ENCODE assay signal across 16 cellular contexts in genomic region chr16:53103811-53104210, GRCh38.
"Had no signal": no experiment of that assay in that cellular context is flagged by ENCODE, and none has a peak within 500 bp of the region (broad histone marks: within the 10 kb centered on the region; RNA-seq: fewer than 3 reads in every experiment).

No MANE protein-coding gene starts in this region.

- H3K9me3 Mint-ChIP-seq: activated CD4-positive, alpha-beta memory T cell treated with anti-CD3 and anti-CD28 coated beads for 36 hours; activated naive CD4-positive, alpha-beta T cell treated with anti-CD3 and anti-CD28 coated beads, Interleukin-2, amount 10 ng/mL, durations not matched to agents 7 days and 5 days; activated T-helper 2 cell treated with anti-CD3 and anti-CD28 coated beads, Interferon-gamma antibody, Interleukin-2, Interleukin-4, amounts not matched to agents 10 μg/mL and 5 μg/mL and 100 μg/mL, durations not matched to agents 14 hours and 24 hours and 36 hours; neural crest cell; stimulated activated naive CD8-positive, alpha-beta T cell treated with anti-CD3 and anti-CD28 coated beads, Interleukin-15, amount 100 ng/mL, for 72 hours had no signal

- H3K27ac Mint-ChIP-seq: activated CD4-positive, alpha-beta memory T cell treated with anti-CD3 and anti-CD28 coated beads for 36 hours; activated CD8-positive, alpha-beta memory T cell treated with anti-CD3 and anti-CD28 coated beads, Interleukin-2, amount 10 ng/mL, durations not matched to agents 7 days and 5 days; activated naive CD4-positive, alpha-beta T cell treated with anti-CD3 and anti-CD28 coated beads, Interleukin-2, amount 10 ng/mL, durations not matched to agents 7 days and 5 days; activated T-helper 2 cell treated with anti-CD3 and anti-CD28 coated beads, Interferon-gamma antibody, Interleukin-2, Interleukin-4, amounts not matched to agents 10 μg/mL and 5 μg/mL and 100 μg/mL, durations not matched to agents 14 hours and 24 hours and 36 hours; stimulated activated naive CD8-positive, alpha-beta T cell treated with anti-CD3 and anti-CD28 coated beads, Interleukin-15, amount 100 ng/mL, for 72 hours had no signal

- H3K36me3 ChIP-seq: ascending aorta, colonic mucosa, WERI-Rb-1 had no signal

- H3K4me3 ChIP-seq: ascending aorta, colonic mucosa, testis had no signal

- H3K27ac ChIP-seq: colonic mucosa, testis, WERI-Rb-1 had no signal

- H3K9me3 ChIP-seq: ascending aorta, colonic mucosa, testis had no signal

- DNase-seq: activated CD4-positive, alpha-beta memory T cell treated with anti-CD3 and anti-CD28 coated beads for 36 hours; activated CD8-positive, alpha-beta memory T cell treated with anti-CD3 and anti-CD28 coated beads, Interleukin-2, amount 10 ng/mL, durations not matched to agents 7 days and 5 days; activated naive CD4-positive, alpha-beta T cell treated with anti-CD3 and anti-CD28 coated beads, Interleukin-2, amount 10 ng/mL, durations not matched to agents 7 days and 5 days; activated T-cell treated with anti-CD3 and anti-CD28 coated beads, Interleukin-2, amount 50 U/mL, for 1 hour; colonic mucosa; foreskin fibroblast; glutamatergic neuron; midbrain; stimulated activated CD4-positive, alpha-beta T cell treated with anti-CD3 and anti-CD28 coated beads, Interleukin-1b, Interleukin-23, amount 100 ng/mL, for 48 hours; stimulated activated naive CD8-positive, alpha-beta T cell treated with anti-CD3 and anti-CD28 coated beads, Interleukin-15, amount 100 ng/mL, for 72 hours; testis; WERI-Rb-1 had no signal

- H3K4me3 Mint-ChIP-seq: activated CD4-positive, alpha-beta memory T cell treated with anti-CD3 and anti-CD28 coated beads for 36 hours; activated CD8-positive, alpha-beta memory T cell treated with anti-CD3 and anti-CD28 coated beads, Interleukin-2, amount 10 ng/mL, durations not matched to agents 7 days and 5 days; activated naive CD4-positive, alpha-beta T cell treated with anti-CD3 and anti-CD28 coated beads, Interleukin-2, amount 10 ng/mL, durations not matched to agents 7 days and 5 days; neural crest cell; stimulated activated naive CD8-positive, alpha-beta T cell treated with anti-CD3 and anti-CD28 coated beads, Interleukin-15, amount 100 ng/mL, for 72 hours had no signal

- H3K27me3 Mint-ChIP-seq: activated CD4-positive, alpha-beta memory T cell treated with anti-CD3 and anti-CD28 coated beads for 36 hours; activated CD8-positive, alpha-beta memory T cell treated with anti-CD3 and anti-CD28 coated beads, Interleukin-2, amount 10 ng/mL, durations not matched to agents 7 days and 5 days; activated naive CD4-positive, alpha-beta T cell treated with anti-CD3 and anti-CD28 coated beads, Interleukin-2, amount 10 ng/mL, durations not matched to agents 7 days and 5 days; stimulated activated naive CD8-positive, alpha-beta T cell treated with anti-CD3 and anti-CD28 coated beads, Interleukin-15, amount 100 ng/mL, for 72 hours had no signal

- H3K27me3 ChIP-seq: ascending aorta, colonic mucosa, testis had no signal

- ATAC-seq: activated CD8-positive, alpha-beta memory T cell treated with anti-CD3 and anti-CD28 coated beads, Interleukin-2, amount 10 ng/mL, durations not matched to agents 7 days and 5 days; sciatic nerve; stimulated activated naive CD8-positive, alpha-beta T cell treated with anti-CD3 and anti-CD28 coated beads, Interleukin-15, amount 100 ng/mL, for 72 hours had no signal

- H3K36me3 Mint-ChIP-seq: activated CD4-positive, alpha-beta memory T cell treated with anti-CD3 and anti-CD28 coated beads for 36 hours; activated naive CD4-positive, alpha-beta T cell treated with anti-CD3 and anti-CD28 coated beads, Interleukin-2, amount 10 ng/mL, durations not matched to agents 7 days and 5 days had no signal
